11 cellular contexts compared by ENCODE assay signal in genomic region chrX:107483976-107484726, GRCh38. TPM values are rescaled to one million over a fixed set of nuclear protein-coding genes. Genes with fewer than 3 reads are reported as not detected.
DNase-seq lines count a peak whose midpoint lies in the region; ATAC-seq, FAIRE-seq and TF ChIP-seq lines count a peak whose summit lies in the region.
"Had no signal": no experiment of that assay in that cellular context is flagged by ENCODE, and none has a peak within 500 bp of the region (broad histone marks: within the 10 kb centered on the region; RNA-seq: fewer than 3 reads in every experiment).

No MANE protein-coding gene starts in this region.

- in situ Hi-C loops in HepG2 (cut with HindIII; ENCODE audit: extremely low pct_ligation_motif_present, low pct_unique_long_range_greater_than_20kb), result no loop called here

- no peak for TF ChIP-seq RAD21 in HepG2 (CRISPR knock-in tag; IDR thresholded peaks at IDR 0.05)

- H3K4me1 Mint-ChIP-seq in WTC11, result peaks cover 4% of the 10 kb centered on the region
- H3K4me1 Mint-ChIP-seq: activated B cell treated with CpG ODN at 0.5 μM for 24 hours, memory B cell had no signal

- DNase-seq in COLO829 (ENCODE audit: low spot score) (peak; percentile 5), NCI-H1105 treated with DMSO at 0.1 percent for 48 hours (lab: John Stamatoyannopoulos, UW) (peak; percentile 30), WTC11 (ENCODE audit: low spot score) (peak; percentile 14), medulla oblongata (ENCODE audit: extremely low spot score) (peak; percentile 30), HepG2 (ENCODE audit: low spot score) (no peak)
- DNase-seq: activated B cell treated with CpG ODN at 0.5 μM for 24 hours had no signal

- no peaks in the 10 kb centered on the region for H4K20me1 ChIP-seq in HepG2 (ENCODE audit: insufficient read depth, low read length)

- ATAC-seq in WTC11 (peak; percentile 63), HG03432 (IDR thresholded peaks at IDR 0.05; ENCODE audit: unreplicated experiment) (no peak), HG02610 (IDR thresholded peaks at IDR 0.05; ENCODE audit: unreplicated experiment) (no peak), HepG2 (no peak), GM19397 (IDR thresholded peaks at IDR 0.05; ENCODE audit: unreplicated experiment) (no peak)

- H3K27me3 ChIP-seq in HepG2 (ENCODE audit: control insufficient read depth in 1 of 2, insufficient read depth in 2 of 2, low read length in 2 of 2), result no peaks in the 10 kb centered on the region

- H3K36me3 ChIP-seq in HepG2 (replicated peaks in 1 of 2; ENCODE audit: control insufficient read depth in 1 of 2, insufficient read depth in 2 of 2, low read length in 2 of 2), result no peaks in the 10 kb centered on the region

- POLR2A ChIA-PET in WTC11 (lab: Charles Lee), result no interaction called here
- POLR2A ChIA-PET in HepG2 (lab: Yijun Ruan, JAX), result no interaction called here

- no peak for TF ChIP-seq CTCF in WTC11 (IDR thresholded peaks at IDR 0.05)
- no peak for TF ChIP-seq CTCF in HepG2 (CRISPR knock-in tag; IDR thresholded peaks at IDR 0.05)

- intact Hi-C loops in HepG2 (cut with micrococcal nuclease; ENCODE audit: unreplicated experiment), result no loop called here

- 4% methylated on average over 4 of the region's 8 CpGs for WGBS in HepG2 (ENCODE audit: low lambda C conversion rate)

- H3K4me3 ChIP-seq in HepG2 (replicated peaks in 1 of 3; ENCODE audit: insufficient read depth in 1 of 3, low read depth in 2 of 3, low read length in 3 of 3), result no peak overlapping the region

- no peaks in the 10 kb centered on the region for H3K79me2 ChIP-seq in HepG2 (ENCODE audit: insufficient read depth, low read length)

- CTCF ChIA-PET in WTC11 (lab: Charles Lee), result interaction anchor here (1.1 to 2.3 kb wide), 2 partner anchors 33 to 171 kb away, joined by 3 to 15 read pairs; no protein-coding TSS in a partner anchor
- CTCF ChIA-PET in HepG2 (lab: Yijun Ruan, JAX; ENCODE audit: low intra/inter-chr PET ratio, low total read pairs), result no interaction called here

- TF ChIP-seq EP300 in HepG2 (IDR thresholded peaks at IDR 0.05; ENCODE audit: low read depth in 2 of 2, low read length in 2 of 2) (no peak), HepG2 (CRISPR knock-in tag; IDR thresholded peaks at IDR 0.05; ENCODE audit: borderline replicate concordance) (no peak)

- H3K9ac ChIP-seq in HepG2 (ENCODE audit: insufficient read depth, low read depth, low read length), result no peak overlapping the region

- H3K4me3 Mint-ChIP-seq in WTC11, result no peak overlapping the region
- H3K4me3 Mint-ChIP-seq: activated B cell treated with CpG ODN at 0.5 μM for 24 hours, memory B cell had no signal

- no TSS peak for BruUV-seq in HepG2 (replicated peaks; lab: Mats Ljungman, UMichigan)

- no peak overlapping the region for H2AFZ ChIP-seq in HepG2 (ENCODE audit: low read length)

- H3K27me3 Mint-ChIP-seq in WTC11 (ENCODE audit: low read depth), result no peaks in the 10 kb centered on the region
- H3K27me3 Mint-ChIP-seq: activated B cell treated with CpG ODN at 0.5 μM for 24 hours, memory B cell had no signal

- H3K36me3 Mint-ChIP-seq in WTC11, result no peaks in the 10 kb centered on the region
- H3K36me3 Mint-ChIP-seq: memory B cell had no signal

- H3K4me2 ChIP-seq in HepG2 (ENCODE audit: low read depth, low read length), result no peak overlapping the region

- no peaks in the 10 kb centered on the region for H3K4me1 ChIP-seq in HepG2 (ENCODE audit: insufficient read depth, low read length)

- no peak for FAIRE-seq in HepG2 (lab: Jason Lieb, UNC)

- no peaks in the 10 kb centered on the region for H3K9me3 Mint-ChIP-seq in WTC11
- H3K9me3 Mint-ChIP-seq: activated B cell treated with CpG ODN at 0.5 μM for 24 hours, memory B cell had no signal

- no peak overlapping the region for H3K27ac ChIP-seq in HepG2 (ENCODE audit: extremely low read length, insufficient read depth, low read length)
- H3K27ac ChIP-seq: C4-2B had no signal

- no peak for TF ChIP-seq POLR2A in HepG2 (IDR thresholded peaks at IDR 0.05; ENCODE audit: insufficient read depth in 1 of 2, low read depth in 2 of 2, low read length in 2 of 2)

- H3K9me3 ChIP-seq in HepG2 (ENCODE audit: low read length), result no peaks in the 10 kb centered on the region

- H3K27ac Mint-ChIP-seq in WTC11, result no peak overlapping the region
- H3K27ac Mint-ChIP-seq: activated B cell treated with CpG ODN at 0.5 μM for 24 hours, memory B cell had no signal

TF ChIP-seq in WTC11, 78 proteins besides CTCF, POLR2A, EP300 and RAD21 (continues in another document):
- no peak for TF ChIP-seq SMAD3 (CRISPR knock-in tag; IDR thresholded peaks at IDR 0.05; ENCODE audit: borderline replicate concordance)
- TF ChIP-seq, protein P1, sequence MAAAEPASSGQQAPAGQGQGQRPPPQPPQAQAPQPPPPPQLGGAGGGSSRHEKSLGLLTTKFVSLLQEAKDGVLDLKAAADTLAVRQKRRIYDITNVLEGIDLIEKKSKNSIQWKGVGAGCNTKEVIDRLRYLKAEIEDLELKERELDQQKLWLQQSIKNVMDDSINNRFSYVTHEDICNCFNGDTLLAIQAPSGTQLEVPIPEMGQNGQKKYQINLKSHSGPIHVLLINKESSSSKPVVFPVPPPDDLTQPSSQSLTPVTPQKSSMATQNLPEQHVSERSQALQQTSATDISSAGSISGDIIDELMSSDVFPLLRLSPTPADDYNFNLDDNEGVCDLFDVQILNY (CRISPR knock-in tag; IDR thresholded peaks at IDR 0.05), result no peak
- TF ChIP-seq ERG (CRISPR knock-in tag; IDR thresholded peaks at IDR 0.05), result no peak

TF ChIP-seq in HepG2, 621 proteins besides CTCF, POLR2A, EP300 and RAD21:
- TF ChIP-seq ZNF530 (CRISPR knock-in tag; IDR thresholded peaks at IDR 0.05; ENCODE audit: low read depth) (no peak), DR1 (CRISPR knock-in tag; IDR thresholded peaks at IDR 0.05) (no peak)

RNA-seq across cellular contexts. Expression of gene FRMPD3, which starts 34.7 kb away (rescaled TPM):
- total RNA-seq in WTC11 (2021), result 1.4 to 2.0 TPM (median 1.7 TPM) in 3 replicates
- total RNA-seq in HepG2 (2016; rRNA removed; fragmentation: Illumina TruSeq; extraction: Trizol), result not detected in 2 replicates
- total RNA-seq in HepG2 (2016; cell fraction: cytosol; rRNA removed; fragmentation: Illumina TruSeq; extraction: Trizol; ENCODE audit: low read depth), result not detected in 2 replicates
- total RNA-seq in HepG2 (2016; cell fraction: insoluble cytoplasmic fraction; rRNA removed; fragmentation: Illumina TruSeq; extraction: Trizol), result not detected in 2 replicates
- not detected in 2 replicates for total RNA-seq in HepG2 (2016; cell fraction: membrane; rRNA removed; fragmentation: Illumina TruSeq; extraction: Trizol)
- total RNA-seq in HepG2 (2016; cell fraction: nucleus; rRNA removed; fragmentation: Illumina TruSeq; extraction: Trizol), result not detected in 2 replicates
- not detected in 2 replicates for polyA plus RNA-seq in HepG2 (2011; rRNA removed)
- not detected in 2 replicates for polyA plus RNA-seq in HepG2 (2011; cell fraction: cytosol; rRNA removed)
- not detected in 2 replicates for polyA plus RNA-seq in HepG2 (2011; cell fraction: nucleus; rRNA removed)
- polyA plus RNA-seq in HepG2 (2012), result not detected in 2 replicates
- not detected in 2 replicates for polyA plus RNA-seq in HepG2 (2016; cell fraction: cytosol; fragmentation: Illumina TruSeq; extraction: Trizol; ENCODE audit: low read depth)
- polyA plus RNA-seq in HepG2 (2016; cell fraction: insoluble cytoplasmic fraction; fragmentation: Illumina TruSeq; extraction: Trizol; ENCODE audit: low read depth), result not detected in 2 replicates
- not detected in 2 replicates for polyA plus RNA-seq in HepG2 (2016; cell fraction: membrane; fragmentation: Illumina TruSeq; extraction: Trizol; ENCODE audit: low read depth)
- not detected in 2 replicates for polyA plus RNA-seq in HepG2 (2016; cell fraction: nucleus; fragmentation: Illumina TruSeq; extraction: Trizol; ENCODE audit: insufficient read depth, low read depth)
- not detected in 2 replicates for polyA minus RNA-seq in HepG2 (2011; rRNA and poly(A)+ RNA removed; ENCODE audit: low replicate concordance)
- not detected in 2 replicates for polyA minus RNA-seq in HepG2 (2011; cell fraction: cytosol; rRNA and poly(A)+ RNA removed)
- polyA minus RNA-seq in HepG2 (2011; cell fraction: nucleus; rRNA and poly(A)+ RNA removed), result not detected in 2 replicates
